ENCODE assay signal across 9 cellular contexts in genomic region chr9:91795500-91796241, GRCh38.
DNase-seq lines count a peak whose midpoint lies in the region; ATAC-seq and TF ChIP-seq lines count a peak whose summit lies in the region.
"Had no signal": no experiment of that assay in that cellular context is flagged by ENCODE, and none has a peak within 500 bp of the region (broad histone marks: within the 10 kb centered on the region; RNA-seq: fewer than 3 reads in every experiment).

No MANE protein-coding gene starts in this region.

- TF ChIP-seq POLR2A in NB4 (IDR thresholded peaks at IDR 0.05; ENCODE audit: extremely low read depth, insufficient read length), result no peak

- peak overlapping the region; percentile 67 to 81 for H3K27ac ChIP-seq in mucosa of rectum (ENCODE audit: low read depth in 2 of 2, low read length in 2 of 2)
- H3K27ac ChIP-seq in smooth muscle cell (ENCODE audit: low read depth), result no peak overlapping the region

- ATAC-seq in HG02973 (IDR thresholded peaks at IDR 0.05; ENCODE audit: unreplicated experiment), result no peak

- H3K9me3 ChIP-seq in mucosa of rectum (ENCODE audit: control insufficient read depth in 2 of 2, low read length in 2 of 2) (no peaks in the 10 kb centered on the region), smooth muscle cell (replicated peaks; ENCODE audit: low read depth) (no peaks in the 10 kb centered on the region)

- TF ChIP-seq CTCF in NB4 (IDR thresholded peaks at IDR 0.05; ENCODE audit: low read depth, low read length) (no peak), MCF 10A (IDR thresholded peaks at IDR 0.05; ENCODE audit: unreplicated experiment) (no peak), smooth muscle cell (IDR thresholded peaks at IDR 0.05; ENCODE audit: borderline replicate concordance, insufficient read depth, poor library complexity, severe bottlenecking) (no peak)

- intact Hi-C loops in MCF 10A (cut with micrococcal nuclease), result no loop called here

- no peak overlapping the region for H3K4me3 Mint-ChIP-seq in MCF 10A (ENCODE audit: unreplicated experiment)

- H4K20me1 ChIP-seq in smooth muscle cell (ENCODE audit: low read depth), result peaks cover 42% of the 10 kb centered on the region

- no peaks in the 10 kb centered on the region for H3K36me3 ChIP-seq in mucosa of rectum (ENCODE audit: control insufficient read depth in 2 of 2, insufficient read depth in 2 of 2, low read length in 2 of 2)
- H3K36me3 ChIP-seq in smooth muscle cell (ENCODE audit: low read depth), result no peaks in the 10 kb centered on the region

- H3K4me3 ChIP-seq in NB4 (ENCODE audit: low read depth, low read length), result no peak overlapping the region
- H3K4me3 ChIP-seq in mucosa of rectum (ENCODE audit: low read length in 2 of 2), result no peak overlapping the region
- H3K4me3 ChIP-seq in smooth muscle cell, result no peak overlapping the region

- peaks cover 21% of the 10 kb centered on the region for H3K79me2 ChIP-seq in smooth muscle cell (ENCODE audit: low read depth)

- H3K9me3 Mint-ChIP-seq in MCF 10A (ENCODE audit: unreplicated experiment), result no peaks in the 10 kb centered on the region

- POLR2A ChIA-PET in MCF 10A (lab: Yijun Ruan, JAX), result no interaction called here

- DNase-seq in DMS79 (lab: John Stamatoyannopoulos, UW), result peak; percentile 9
- peak; percentile 25 for DNase-seq in NB4 (ENCODE audit: low read depth)
- peak; percentile 65 for DNase-seq in MCF 10A (ENCODE audit: unreplicated experiment)
- DNase-seq in smooth muscle cell (lab: John Stamatoyannopoulos, UW; ENCODE audit: unreplicated experiment), result no peak
- DNase-seq in Kasumi-1 (lab: John Stamatoyannopoulos, UW), result no peak
- no peak for DNase-seq in superior temporal gyrus (ENCODE audit: extremely low spot score)
- DNase-seq: activated naive CD4-positive, alpha-beta T cell had no signal

- 61% methylated on average over 7 of the region's 7 CpGs for whole genome bisulfite sequencing in smooth muscle cell (ENCODE audit: low lambda C conversion rate)

- H3F3A ChIP-seq in smooth muscle cell (ENCODE audit: low read depth), result no peaks in the 10 kb centered on the region

- peaks cover 22% of the 10 kb centered on the region for H3K4me1 Mint-ChIP-seq in MCF 10A (ENCODE audit: insufficient read depth, unreplicated experiment)

- H3K27ac Mint-ChIP-seq in MCF 10A (ENCODE audit: low read depth, unreplicated experiment), result peak overlapping the region; percentile 12

- H3K27me3 ChIP-seq in mucosa of rectum (ENCODE audit: control insufficient read depth in 2 of 2, insufficient read depth in 2 of 2, low read length in 2 of 2), result no peaks in the 10 kb centered on the region
- no peaks in the 10 kb centered on the region for H3K27me3 ChIP-seq in smooth muscle cell (ENCODE audit: low read depth)

- CTCF ChIA-PET in MCF 10A (lab: Yijun Ruan, JAX), result interaction anchor here (0.6 to 1.2 kb wide), 7 partner anchors 8 to 122 kb away, joined by 3 to 5 read pairs (median 3); no protein-coding TSS in a partner anchor

- H3K4me1 ChIP-seq in mucosa of rectum (ENCODE audit: control insufficient read depth in 2 of 2, insufficient read depth in 2 of 2, low read length in 2 of 2), result peaks cover 13 to 20% of the 10 kb centered on the region in 2 donors
- peaks cover 3% of the 10 kb centered on the region for H3K4me1 ChIP-seq in smooth muscle cell (ENCODE audit: low read depth)

- no peaks in the 10 kb centered on the region for H3K27me3 Mint-ChIP-seq in MCF 10A (ENCODE audit: insufficient read depth, unreplicated experiment)

- H3K36me3 Mint-ChIP-seq in MCF 10A (ENCODE audit: insufficient read depth, unreplicated experiment), result no peaks in the 10 kb centered on the region

- H3K9ac ChIP-seq in mucosa of rectum (ENCODE audit: low read depth in 1 of 2, low read length in 2 of 2) (no peak overlapping the region), smooth muscle cell (ENCODE audit: low read depth) (no peak overlapping the region)

- H3K4me2 ChIP-seq in smooth muscle cell, result no peak overlapping the region

- BruUV-seq in MCF 10A (replicated peaks; lab: Mats Ljungman, UMichigan), result no TSS peak

- H2AFZ ChIP-seq in smooth muscle cell (ENCODE audit: low read depth), result no peak overlapping the region

Comparison
In these comparisons a context has a peak if more than half of its experiments do, and no peak if none do; other contexts are left out.
1. DNase-seq: peak in DMS79 (single experiment), NB4 (single experiment) and MCF 10A (single experiment); none in smooth muscle cell (single experiment), Kasumi-1 (0 of 2) and superior temporal gyrus (single experiment).